ENCODE assay signal across 9 cellular contexts in the genomic region with DNA sequence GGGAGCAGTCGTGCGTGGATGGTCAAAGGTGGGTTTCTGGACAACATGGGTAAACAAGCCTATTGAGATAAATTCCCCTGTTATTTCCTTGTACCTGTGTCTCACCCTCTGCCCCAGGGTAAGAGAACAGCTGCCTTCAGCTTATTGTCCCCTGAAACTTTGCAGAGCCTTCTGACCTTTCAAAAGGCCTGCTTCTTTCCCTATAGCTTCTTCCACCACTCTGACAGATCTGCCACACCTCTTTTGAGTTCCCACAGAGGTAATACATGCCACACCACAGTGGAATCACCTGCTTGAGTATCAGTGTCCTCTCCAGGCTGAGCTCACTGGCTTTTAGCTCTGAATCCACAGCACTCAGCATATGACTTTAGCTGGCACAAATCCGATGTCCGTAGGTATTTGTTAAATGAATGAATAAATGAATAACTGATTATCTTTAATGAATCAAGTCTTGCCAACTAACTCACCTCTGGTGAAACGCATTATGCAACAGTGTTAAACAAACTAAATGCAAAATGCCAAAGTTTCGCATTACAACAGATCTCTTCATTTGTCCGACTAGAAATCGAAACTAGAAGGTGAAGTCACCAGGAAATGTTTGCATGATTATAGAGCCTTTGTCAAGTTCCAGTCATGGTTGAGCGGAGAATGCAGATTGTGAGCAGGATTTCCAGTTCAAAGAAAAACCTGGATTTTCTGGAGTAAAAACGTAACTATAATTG. TPM values are rescaled to one million over a fixed set of nuclear protein-coding genes. Genes with fewer than 3 reads are reported as not detected.
DNase-seq lines count a peak whose midpoint lies in the region; ATAC-seq and TF ChIP-seq lines count a peak whose summit lies in the region.
"Had no signal": no experiment of that assay in that cellular context is flagged by ENCODE, and none has a peak within 500 bp of the region (broad histone marks: within the 10 kb centered on the region; RNA-seq: fewer than 3 reads in every experiment).

No MANE protein-coding gene starts in this region.

- H3K4me3 ChIP-seq in Caco-2 (ENCODE audit: low read depth, low read length): peak overlapping the region; percentile 17; the same call in 1 of the 2 replicates
- no peak overlapping the region for H3K4me3 ChIP-seq in MM.1S (ENCODE audit: low read length)
- peak overlapping the region; percentile 34 for H3K4me3 ChIP-seq in lower lobe of right lung

- H3K9ac ChIP-seq in MM.1S (ENCODE audit: low read length): no peak overlapping the region

- H3K27ac ChIP-seq in MM.1S (ENCODE audit: low read length): no peak overlapping the region
- H3K27ac ChIP-seq in lower lobe of right lung: peak overlapping the region; percentile 78

- no peaks in the 10 kb centered on the region for H3K79me2 ChIP-seq in MM.1S (ENCODE audit: low read length)

- H3K27ac Mint-ChIP-seq in Caco-2 (ENCODE audit: unreplicated experiment): peak overlapping the region; percentile 70
- peak overlapping the region; percentile 97 for H3K27ac Mint-ChIP-seq in MCF 10A (ENCODE audit: low read depth, unreplicated experiment)

- intact Hi-C loops in Caco-2 (cut with micrococcal nuclease; ENCODE audit: unreplicated experiment) (no loop called here), MCF 10A (cut with micrococcal nuclease) (no loop called here), lower lobe of right lung (cut with DNase I) (no loop called here)

- CTCF ChIA-PET in Caco-2 (lab: Charles Lee): no interaction called here
- CTCF ChIA-PET in MCF 10A (lab: Yijun Ruan, JAX): interaction anchor here (0.6 to 1.2 kb wide), 4 partner anchors 16 to 163 kb away, joined by 3 to 4 read pairs (median 3); no protein-coding TSS in a partner anchor

- H3K27me3 ChIP-seq in Caco-2 (replicated peaks; ENCODE audit: control insufficient read depth, insufficient read depth, low read length) (no peaks in the 10 kb centered on the region), MM.1S (replicated peaks; ENCODE audit: insufficient read depth, low read length) (no peaks in the 10 kb centered on the region), lower lobe of right lung (ENCODE audit: low read depth) (no peaks in the 10 kb centered on the region)

- H3K27me3 Mint-ChIP-seq in Caco-2 (ENCODE audit: insufficient read depth, unreplicated experiment): no peaks in the 10 kb centered on the region
- no peaks in the 10 kb centered on the region for H3K27me3 Mint-ChIP-seq in MCF 10A (ENCODE audit: insufficient read depth, unreplicated experiment)

- no peaks in the 10 kb centered on the region for H3F3A ChIP-seq in MM.1S (ENCODE audit: insufficient read depth, low read length)

- POLR2A ChIA-PET in Caco-2 (lab: Charles Lee): no interaction called here
- POLR2A ChIA-PET in MCF 10A (lab: Yijun Ruan, JAX): interaction anchor here (0.6 to 1.5 kb wide), 8 partner anchors 20 to 906 kb away, joined by 3 to 4 read pairs (median 3); no protein-coding TSS in a partner anchor

- no peak overlapping the region for H2AFZ ChIP-seq in MM.1S (ENCODE audit: low read length)

- no peaks in the 10 kb centered on the region for H3K9me3 ChIP-seq in Caco-2
- no peaks in the 10 kb centered on the region for H3K9me3 ChIP-seq in MM.1S (replicated peaks; ENCODE audit: insufficient read depth, low read length)
- no peaks in the 10 kb centered on the region for H3K9me3 ChIP-seq in lower lobe of right lung

- H3K36me3 ChIP-seq in Caco-2 (ENCODE audit: control insufficient read depth, insufficient read depth, low read length) (no peaks in the 10 kb centered on the region), MM.1S (replicated peaks; ENCODE audit: insufficient read depth, low read length) (no peaks in the 10 kb centered on the region), lower lobe of right lung (no peaks in the 10 kb centered on the region)

- no peaks in the 10 kb centered on the region for H3K4me1 Mint-ChIP-seq in Caco-2 (ENCODE audit: low read depth, unreplicated experiment)
- peaks cover 15% of the 10 kb centered on the region for H3K4me1 Mint-ChIP-seq in MCF 10A (ENCODE audit: insufficient read depth, unreplicated experiment)

- H3K9me3 Mint-ChIP-seq in Caco-2 (ENCODE audit: unreplicated experiment) (peaks cover under 1% of the 10 kb centered on the region), MCF 10A (ENCODE audit: unreplicated experiment) (no peaks in the 10 kb centered on the region)

- BruUV-seq in Caco-2 (replicated peaks; lab: Mats Ljungman, UMichigan): no TSS peak
- no TSS peak for BruUV-seq in MCF 10A (replicated peaks; lab: Mats Ljungman, UMichigan)

- no peaks in the 10 kb centered on the region for H3K36me3 Mint-ChIP-seq in Caco-2 (ENCODE audit: insufficient read depth, unreplicated experiment)
- no peaks in the 10 kb centered on the region for H3K36me3 Mint-ChIP-seq in MCF 10A (ENCODE audit: insufficient read depth, unreplicated experiment)

- no peaks in the 10 kb centered on the region for H4K20me1 ChIP-seq in MM.1S (ENCODE audit: insufficient read depth, low read length)

- ATAC-seq in lower lobe of right lung: peak; percentile 74 to 86

- no peaks in the 10 kb centered on the region for H3K9me2 ChIP-seq in MM.1S (replicated peaks; ENCODE audit: insufficient read depth, low read length)

- no peak for TF ChIP-seq CTCF in Caco-2 (IDR thresholded peaks at IDR 0.05; ENCODE audit: insufficient read depth in 1 of 2, low read depth in 1 of 2, low read length in 1 of 2, severe bottlenecking in 1 of 2, unreplicated experiment in 1 of 2)
- TF ChIP-seq CTCF in MM.1S (IDR thresholded peaks at IDR 0.05; ENCODE audit: low read length): no peak
- TF ChIP-seq CTCF in MCF 10A (IDR thresholded peaks at IDR 0.05; ENCODE audit: unreplicated experiment): no peak
- TF ChIP-seq CTCF in lower lobe of right lung (IDR thresholded peaks at IDR 0.05): no peak

- DNase-seq in Caco-2 (peak; percentile 20 to 51), MM.1S (no peak), MCF 10A (ENCODE audit: unreplicated experiment) (peak; percentile 93), lower lobe of right lung (no peak), inferior parietal cortex (ENCODE audit: extremely low spot score) (no peak), medulla oblongata (ENCODE audit: extremely low spot score) (no peak)
- no peak for DNase-seq in stimulated activated CD4-positive, alpha-beta T cell treated with anti-CD3 and anti-CD28 coated beads, Interleukin-4, amount 100 ng/mL, for 1 hour
- no peak for DNase-seq in stimulated activated CD4-positive, alpha-beta T cell treated with anti-CD3 and anti-CD28 coated beads, Interleukin-4, amount 100 ng/mL, for 24 hours

- H3K4me2 ChIP-seq in MM.1S (ENCODE audit: low read depth, low read length): peak overlapping the region; percentile 30; the same call in 1 of the 2 replicates

- H3K4me3 Mint-ChIP-seq in Caco-2 (ENCODE audit: unreplicated experiment) (peak overlapping the region; percentile 65), MCF 10A (ENCODE audit: unreplicated experiment) (peak overlapping the region; percentile 78)

- H3K4me1 ChIP-seq in Caco-2 (0 out of 2 replicates have a peak, but pooled peaks cover 10% of the 10 kb centered on the region), MM.1S (ENCODE audit: low read length) (no peaks in the 10 kb centered on the region), lower lobe of right lung (no peaks in the 10 kb centered on the region)

RNA-seq across cellular contexts. Expression of a gene that starts 16.3 kb away (rescaled TPM):
- not detected in 2 replicates for total RNA-seq in Caco-2 (2022)
- total RNA-seq in MCF 10A (2022): 0.59 and 0.86 TPM in 2 replicates
- total RNA-seq in lower lobe of right lung: not detected
- total RNA-seq: omental fat pad had no signal

Comparison
In these comparisons a context has a peak if more than half of its experiments do, and no peak if none do; other contexts are left out.
1. DNase-seq: peak in Caco-2 (2 of 2) and MCF 10A (single experiment); none in MM.1S (single experiment), lower lobe of right lung (single experiment), inferior parietal cortex (single experiment), medulla oblongata (single experiment), stimulated activated CD4-positive, alpha-beta T cell treated with anti-CD3 and anti-CD28 coated beads, Interleukin-4, amount 100 ng/mL, for 1 hour (single experiment) and stimulated activated CD4-positive, alpha-beta T cell treated with anti-CD3 and anti-CD28 coated beads, Interleukin-4, amount 100 ng/mL, for 24 hours (single experiment).